ENCODE assay signal across 12 cellular contexts in genomic region chr1:183989604-183990003, GRCh38. TPM values are rescaled to one million over a fixed set of nuclear protein-coding genes. Genes with fewer than 3 reads are reported as not detected.
"Had no signal": no experiment of that assay in that cellular context is flagged by ENCODE, and none has a peak within 500 bp of the region (broad histone marks: within the 10 kb centered on the region; RNA-seq: fewer than 3 reads in every experiment).

No MANE protein-coding gene starts in this region.

- H3K27ac Mint-ChIP-seq: activated CD4-positive, alpha-beta memory T cell treated with anti-CD3 and anti-CD28 coated beads for 36 hours had no signal

- H3K4me1 ChIP-seq: gastroesophageal sphincter had no signal

- H3K36me3 ChIP-seq: gastroesophageal sphincter, spleen, upper lobe of left lung had no signal

- H3K9me3 ChIP-seq: gastroesophageal sphincter, spleen, upper lobe of left lung had no signal

- H3K27me3 Mint-ChIP-seq: activated CD4-positive, alpha-beta memory T cell treated with anti-CD3 and anti-CD28 coated beads for 36 hours; activated naive CD8-positive, alpha-beta T cell treated with anti-CD3 and anti-CD28 coated beads for 36 hours had no signal

- H3K4me3 ChIP-seq: gastroesophageal sphincter, spleen, upper lobe of left lung had no signal

- H3K9me3 Mint-ChIP-seq: activated CD4-positive, alpha-beta memory T cell treated with anti-CD3 and anti-CD28 coated beads for 36 hours; activated naive CD8-positive, alpha-beta T cell treated with anti-CD3 and anti-CD28 coated beads for 36 hours had no signal

- H3K36me3 Mint-ChIP-seq: activated CD4-positive, alpha-beta memory T cell treated with anti-CD3 and anti-CD28 coated beads for 36 hours; activated naive CD8-positive, alpha-beta T cell treated with anti-CD3 and anti-CD28 coated beads for 36 hours had no signal

- FAIRE-seq: bronchial epithelial cell, colon, kidney had no signal

- H3K27me3 ChIP-seq: gastroesophageal sphincter, spleen, upper lobe of left lung had no signal

- H3K4me3 Mint-ChIP-seq: activated CD4-positive, alpha-beta memory T cell treated with anti-CD3 and anti-CD28 coated beads for 36 hours; activated naive CD8-positive, alpha-beta T cell treated with anti-CD3 and anti-CD28 coated beads for 36 hours had no signal

- H3K27ac ChIP-seq: gastroesophageal sphincter, spleen, upper lobe of left lung had no signal

- DNase-seq: activated CD4-positive, CD25-positive, alpha-beta regulatory T cell treated with anti-CD3 and anti-CD28 coated beads, Interleukin-2, amount 50 U/mL, for 72 hours; activated gamma-delta T cell; effector memory CD4-positive, alpha-beta T cell; kidney; spleen; stimulated activated naive CD4-positive, alpha-beta T cell had no signal

RNA-seq across cellular contexts. Expression of gene COLGALT2, which starts 47.9 kb away (rescaled TPM):
- total RNA-seq: bronchial epithelial cell had no signal
